In the genomic region with DNA sequence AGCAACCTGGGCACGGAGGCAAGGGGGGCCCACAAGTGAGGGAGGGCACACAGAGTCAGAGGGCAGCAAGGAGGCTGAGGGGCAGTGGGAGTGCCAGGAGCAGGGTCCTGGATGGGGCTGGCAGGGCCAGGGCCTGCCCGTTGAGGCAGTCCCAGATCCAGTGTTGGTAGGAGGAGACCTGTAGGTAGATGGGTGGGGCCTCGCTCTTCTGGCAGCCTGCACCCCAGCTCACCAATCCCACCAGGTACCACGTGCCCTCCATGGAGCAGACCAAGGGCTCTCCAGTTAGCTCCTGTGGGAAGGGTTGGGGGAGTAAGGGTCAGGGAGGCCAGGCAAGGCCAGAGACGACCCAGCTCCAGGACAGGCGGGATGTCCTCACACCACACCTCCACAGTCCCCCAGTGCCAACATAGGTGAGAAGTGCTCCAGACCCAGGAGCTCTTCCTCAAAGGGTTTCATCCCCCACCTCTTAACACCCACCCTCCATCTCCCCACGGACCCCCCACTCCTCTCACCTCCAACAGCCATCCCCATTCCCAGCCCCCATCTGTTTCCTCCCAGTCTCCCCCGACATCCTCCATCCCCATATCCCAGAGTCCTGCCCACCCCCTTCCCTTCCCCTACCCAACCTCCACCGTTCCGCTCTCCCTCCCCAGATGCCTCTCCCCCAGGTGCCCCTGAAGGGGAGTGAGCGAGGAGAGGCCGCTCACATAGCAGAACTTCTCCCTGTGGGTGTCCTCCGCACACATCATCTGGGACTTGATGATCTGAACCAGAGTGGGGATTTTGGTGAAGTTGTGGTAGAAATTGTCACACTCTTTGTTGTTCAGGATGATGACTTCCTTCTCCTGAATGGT, we compare ENCODE assay signal across 1 cellular context.
TF ChIP-seq lines count a peak whose summit lies in the region.

No MANE protein-coding gene starts in this region.

TF ChIP-seq in HepG2, 621 proteins besides CTCF, POLR2A, EP300 and RAD21:
- TF ChIP-seq HNRNPUL1 (IDR thresholded peaks at IDR 0.05; ENCODE audit: low read depth, low read length), result no peak
- no peak for TF ChIP-seq POLR2AphosphoS2 (IDR thresholded peaks at IDR 0.05; ENCODE audit: low read depth, low read length)
